In genomic region chr16:30399435-30400186, GRCh38 we compare ENCODE assay signal across 1 cellular context.
TF ChIP-seq lines count a peak whose summit lies in the region.

No MANE protein-coding gene starts in this region.

TF ChIP-seq in GM12878, 131 proteins besides CTCF, POLR2A, EP300 and RAD21:
- TF ChIP-seq ZNF24 (IDR thresholded peaks at IDR 0.05) = no peak
- TF ChIP-seq SMARCA5 (IDR thresholded peaks at IDR 0.05) = 0 out of 2 replicates have a peak, but pooled peaks have one; percentile 37
